Comparison of ENCODE assay signal across 18 cellular contexts in the genomic region with DNA sequence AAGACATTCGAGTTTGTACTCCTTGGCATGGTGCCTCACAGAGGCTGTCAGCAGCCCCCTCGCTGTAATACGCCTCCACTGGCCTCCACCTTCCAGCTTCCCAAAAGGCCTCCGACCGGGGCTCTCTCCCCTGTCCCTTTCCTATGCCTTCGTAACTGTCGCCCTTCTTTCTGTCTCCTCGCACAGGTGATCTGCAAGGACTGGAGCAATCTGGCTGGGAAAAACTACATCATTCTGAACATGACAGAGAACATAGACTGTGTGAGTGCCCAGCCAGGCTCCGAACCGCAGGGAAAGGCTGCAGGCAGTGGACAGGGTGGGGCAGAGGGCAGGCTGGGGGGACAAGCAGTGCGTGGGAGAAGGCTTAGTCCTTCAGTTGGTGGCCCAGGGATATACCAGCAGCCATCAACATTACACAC.
"Had no signal": no experiment of that assay in that cellular context is flagged by ENCODE, and none has a peak within 500 bp of the region (broad histone marks: within the 10 kb centered on the region; RNA-seq: fewer than 3 reads in every experiment).

No MANE protein-coding gene starts in this region.

- H3K4me3 ChIP-seq: left lung, lung, right lobe of liver, testis, transverse colon, uterus had no signal

- H3K4me1 ChIP-seq: left lung, right lobe of liver, testis, transverse colon, uterus had no signal

- H3K27ac Mint-ChIP-seq: endodermal cell; naive thymus-derived CD4-positive, alpha-beta T cell; stimulated activated naive B cell treated with anti-CD40 and anti-IgM and Interleukin-4, amounts not matched to agents 10 μg/mL and 1 μg/mL and 100 μg/mL, for 72 hours had no signal

- H3K9me3 Mint-ChIP-seq: endodermal cell; naive thymus-derived CD4-positive, alpha-beta T cell; stimulated activated naive B cell treated with anti-CD40 and anti-IgM and Interleukin-4, amounts not matched to agents 10 μg/mL and 1 μg/mL and 100 μg/mL, for 72 hours; stimulated activated naive CD8-positive, alpha-beta T cell treated with anti-CD3 and anti-CD28 coated beads, Interleukin-15, amount 100 ng/mL, for 72 hours had no signal

- H3K4me1 Mint-ChIP-seq: endodermal cell; naive thymus-derived CD4-positive, alpha-beta T cell; stimulated activated naive B cell treated with anti-CD40 and anti-IgM and Interleukin-4, amounts not matched to agents 10 μg/mL and 1 μg/mL and 100 μg/mL, for 72 hours; stimulated activated naive CD8-positive, alpha-beta T cell treated with anti-CD3 and anti-CD28 coated beads, Interleukin-15, amount 100 ng/mL, for 72 hours had no signal

- H3K4me3 Mint-ChIP-seq: endodermal cell; naive thymus-derived CD4-positive, alpha-beta T cell; stimulated activated naive B cell treated with anti-CD40 and anti-IgM and Interleukin-4, amounts not matched to agents 10 μg/mL and 1 μg/mL and 100 μg/mL, for 72 hours; stimulated activated naive CD8-positive, alpha-beta T cell treated with anti-CD3 and anti-CD28 coated beads, Interleukin-15, amount 100 ng/mL, for 72 hours had no signal

- DNase-seq: effector CD4-positive, alpha-beta T cell; endodermal cell; erythroblast; foreskin keratinocyte; hippocampal formation; left lung; mesendoderm; naive thymus-derived CD4-positive, alpha-beta T cell; right lobe of liver; stimulated activated CD4-positive, alpha-beta T cell treated with anti-CD3 and anti-CD28 coated beads, Interleukin-2, amount 100 ng/mL, for 24 hours; stimulated activated CD4-positive, alpha-beta T cell treated with anti-CD3 and anti-CD28 coated beads, Interleukin-4, amount 100 ng/mL, for 4 hours; stimulated activated naive B cell treated with anti-CD40 and anti-IgM and Interleukin-4, amounts not matched to agents 10 μg/mL and 1 μg/mL and 100 μg/mL, for 72 hours; stimulated activated naive CD8-positive, alpha-beta T cell treated with anti-CD3 and anti-CD28 coated beads, Interleukin-15, amount 100 ng/mL, for 72 hours; testis; transverse colon; uterus had no signal

- H3K27me3 ChIP-seq: foreskin keratinocyte, left lung, neutrophil, right lobe of liver, testis, transverse colon, uterus had no signal

- H3K9me3 ChIP-seq: left lung, neutrophil, right lobe of liver, testis, transverse colon, uterus had no signal

- H3K36me3 ChIP-seq: left lung, neutrophil, right lobe of liver, transverse colon, uterus had no signal

- H3K27ac ChIP-seq: foreskin keratinocyte, left lung, neutrophil, right lobe of liver, testis, transverse colon, uterus had no signal

- H3K27me3 Mint-ChIP-seq: stimulated activated naive CD8-positive, alpha-beta T cell treated with anti-CD3 and anti-CD28 coated beads, Interleukin-15, amount 100 ng/mL, for 72 hours had no signal
